8 cellular contexts compared by ENCODE assay signal in genomic region chr14:69398053-69398817, GRCh38. TPM values are rescaled to one million over a fixed set of nuclear protein-coding genes. Genes with fewer than 3 reads are reported as not detected.
DNase-seq lines count a peak whose midpoint lies in the region; ATAC-seq and TF ChIP-seq lines count a peak whose summit lies in the region.

TSS of gene ERH (minus strand) at chr14:69398299. CDS start at chr14:69398233, 66 bp downstream.
TSS of gene SLC39A9 (plus strand) at chr14:69398692. CDS start at chr14:69399370, 678 bp downstream.

- DNase-seq in BJ (ENCODE audit: low read depth) (peak; percentile 82), NCI-H526 treated with DMSO at 0.1 percent for 48 hours (lab: John Stamatoyannopoulos, UW) (peak; percentile 99), colonic mucosa (peak; percentile 97)
- peak; percentile 98 for DNase-seq in activated CD4-positive, alpha-beta T cell treated with anti-CD3 and anti-CD28 coated beads, Interleukin-2, amount 10 ng/mL, durations not matched to agents 24 days and 14 days
- peak; percentile 84 to 87 for DNase-seq in stimulated activated CD4-positive, alpha-beta T cell treated with anti-CD3 and anti-CD28 coated beads, Interleukin-1b, Interleukin-23, amount 100 ng/mL, for 4 hours (ENCODE audit: low read depth in 2 of 2)

- peak; percentile 88 for ATAC-seq in GM19324 (IDR thresholded peaks at IDR 0.05; ENCODE audit: low FRiP score, unreplicated experiment)
- peak; percentile 76 for ATAC-seq in HG03469 (IDR thresholded peaks at IDR 0.05; ENCODE audit: unreplicated experiment)

- H3K27ac ChIP-seq in colonic mucosa (peak within 1 kb of the TSS; percentile 87), layer of hippocampus (ENCODE audit: low read depth, low read length) (peak within 1 kb of the TSS; percentile 94)

- intact Hi-C loops in activated CD4-positive, alpha-beta T cell treated with anti-CD3 and anti-CD28 coated beads, Interleukin-2, amount 10 ng/mL, durations not matched to agents 24 days and 14 days (cut with micrococcal nuclease) = loop anchor here (1.0 to 10.0 kb wide), 6 partner anchors 43 to 369 kb away; partner anchors contain the start of genes DCAF5, EXD2, SRSF5 and SUSD6
- intact Hi-C loops in colonic mucosa (cut with DNase I) = no loop called here

- CTCF ChIA-PET in BJ (lab: Yijun Ruan, JAX) = interaction anchor here (0.6 to 2.7 kb wide), 6 partner anchors 11 to 164 kb away, joined by 3 to 13 read pairs (median 4); no protein-coding TSS in a partner anchor

- H3K9me3 Mint-ChIP-seq in activated CD4-positive, alpha-beta T cell treated with anti-CD3 and anti-CD28 coated beads, Interleukin-2, amount 10 ng/mL, durations not matched to agents 24 days and 14 days = no peaks in the 10 kb centered on the region

- POLR2A ChIA-PET in BJ (lab: Charles Lee) = interaction anchor here (0.5 kb wide), 1 partner anchor 65 kb away, joined by 4 read pairs; no protein-coding TSS in a partner anchor

- H3K4me3 ChIP-seq in BJ (ENCODE audit: low read depth, low read length) = peak within 1 kb of the TSS; percentile 99
- peak within 1 kb of the TSS; percentile 89 for H3K4me3 ChIP-seq in colonic mucosa

- H3K9ac ChIP-seq in colonic mucosa (ENCODE audit: low read depth in 2 of 2, low read length in 2 of 2) = peak within 1 kb of the TSS; percentile 84 to 86

- H3K9me3 ChIP-seq in colonic mucosa = no peaks in the 10 kb centered on the region

- peaks cover 49% of the 10 kb centered on the region for H3K36me3 Mint-ChIP-seq in activated CD4-positive, alpha-beta T cell treated with anti-CD3 and anti-CD28 coated beads, Interleukin-2, amount 10 ng/mL, durations not matched to agents 24 days and 14 days (ENCODE audit: low read depth)

- H3K27me3 Mint-ChIP-seq in activated CD4-positive, alpha-beta T cell treated with anti-CD3 and anti-CD28 coated beads, Interleukin-2, amount 10 ng/mL, durations not matched to agents 24 days and 14 days = no peaks in the 10 kb centered on the region

- peaks cover 49% of the 10 kb centered on the region for H3K4me1 Mint-ChIP-seq in activated CD4-positive, alpha-beta T cell treated with anti-CD3 and anti-CD28 coated beads, Interleukin-2, amount 10 ng/mL, durations not matched to agents 24 days and 14 days

- peaks cover 30% of the 10 kb centered on the region for H3K4me1 ChIP-seq in colonic mucosa

- H3K27ac Mint-ChIP-seq in activated CD4-positive, alpha-beta T cell treated with anti-CD3 and anti-CD28 coated beads, Interleukin-2, amount 10 ng/mL, durations not matched to agents 24 days and 14 days = peak within 1 kb of the TSS; percentile 98

- peak within 1 kb of the TSS; percentile 94 for H3K4me3 Mint-ChIP-seq in activated CD4-positive, alpha-beta T cell treated with anti-CD3 and anti-CD28 coated beads, Interleukin-2, amount 10 ng/mL, durations not matched to agents 24 days and 14 days

- H3K36me3 ChIP-seq in BJ (ENCODE audit: control insufficient read depth, insufficient read depth, low read length) = peaks cover 11% of the 10 kb centered on the region
- H3K36me3 ChIP-seq in colonic mucosa = peaks cover 5% of the 10 kb centered on the region

- TF ChIP-seq CTCF in BJ (IDR thresholded peaks at IDR 0.05; ENCODE audit: insufficient read depth, low read depth, low read length) (no peak), colonic mucosa (IDR thresholded peaks at IDR 0.05) (no peak)

- no peaks in the 10 kb centered on the region for H3K27me3 ChIP-seq in BJ (ENCODE audit: control insufficient read depth, insufficient read depth, low read length)
- no peaks in the 10 kb centered on the region for H3K27me3 ChIP-seq in colonic mucosa
- H3K27me3 ChIP-seq in layer of hippocampus (ENCODE audit: control insufficient read depth, insufficient read depth, low read length) = no peaks in the 10 kb centered on the region

RNA-seq across cellular contexts. Expression of gene ERH, which starts in this region (rescaled TPM):
- polyA plus RNA-seq in BJ (2011; rRNA removed) = 43.1 and 109 TPM in 2 replicates
- polyA minus RNA-seq in BJ (2011; rRNA and poly(A)+ RNA removed) = 82.6 and 89.9 TPM in 2 replicates
- total RNA-seq in activated CD4-positive, alpha-beta T cell treated with anti-CD3 and anti-CD28 coated beads, Interleukin-2, amount 10 ng/mL, durations not matched to agents 24 days and 14 days = 434 and 441 TPM in 2 replicates
- 100 to 1,000 TPM; 118 to 192 TPM for total RNA-seq in colonic mucosa

RNA-seq across cellular contexts. Expression of gene SLC39A9, which starts in this region (rescaled TPM):
- 70.3 and 86.3 TPM in 2 replicates for polyA plus RNA-seq in BJ (2011; rRNA removed)
- polyA minus RNA-seq in BJ (2011; rRNA and poly(A)+ RNA removed) = 115 and 160 TPM in 2 replicates
- 49.5 and 53.4 TPM in 2 replicates for total RNA-seq in activated CD4-positive, alpha-beta T cell treated with anti-CD3 and anti-CD28 coated beads, Interleukin-2, amount 10 ng/mL, durations not matched to agents 24 days and 14 days
- 10 to 100 TPM; 79.7 to 83.1 TPM for total RNA-seq in colonic mucosa

Comparison
In these comparisons a context has a peak if more than half of its experiments do, and no peak if none do; other contexts are left out.
1. Peak in every context shown above with its lines: DNase-seq, ATAC-seq, H3K4me3 ChIP-seq and H3K27ac ChIP-seq.